Comparison of ENCODE assay signal across 17 cellular contexts in the genomic region with DNA sequence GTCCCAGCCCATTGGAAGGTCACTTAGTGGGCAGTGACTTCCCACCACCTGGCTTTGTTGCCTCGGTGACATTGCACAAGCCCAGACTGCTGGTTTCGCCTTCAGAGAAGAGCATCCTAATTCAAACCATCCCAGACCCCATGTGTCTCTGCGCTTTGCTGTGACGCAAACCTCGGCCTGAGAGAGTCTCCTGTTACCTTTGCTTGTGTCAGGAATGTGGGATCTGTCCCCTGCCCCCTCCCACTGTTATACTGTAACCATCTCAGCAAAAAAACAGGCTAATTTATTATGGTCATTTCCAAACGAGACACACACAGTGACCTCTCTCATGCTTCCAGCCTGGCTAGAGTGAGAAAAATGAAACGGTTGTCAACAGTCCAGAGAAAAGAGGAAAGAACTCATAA. TPM values are rescaled to one million over a fixed set of nuclear protein-coding genes. Genes with fewer than 3 reads are reported as not detected.
DNase-seq lines count a peak whose midpoint lies in the region; ATAC-seq and TF ChIP-seq lines count a peak whose summit lies in the region.
"Had no signal": no experiment of that assay in that cellular context is flagged by ENCODE, and none has a peak within 500 bp of the region (broad histone marks: within the 10 kb centered on the region; RNA-seq: fewer than 3 reads in every experiment).

No MANE protein-coding gene starts in this region.

- H3K4me1 ChIP-seq in esophagus muscularis mucosa, result peaks cover 12 to 46% (median 37%) of the 10 kb centered on the region in 4 donors
- H3K4me1 ChIP-seq in rectal smooth muscle tissue (ENCODE audit: control insufficient read depth, insufficient read depth, low read length), result peaks cover 27% of the 10 kb centered on the region
- no peaks in the 10 kb centered on the region for H3K4me1 ChIP-seq in ovary (ENCODE audit: insufficient read depth)
- H3K4me1 ChIP-seq: SJCRH30, testis had no signal

- TF ChIP-seq CTCF in AG09309 (IDR thresholded peaks at IDR 0.05; ENCODE audit: control insufficient read depth, insufficient read depth, low read depth, low read length, missing control alignments) (no peak), esophagus muscularis mucosa (IDR thresholded peaks at IDR 0.05) (no peak), ovary (IDR thresholded peaks at IDR 0.05) (no peak)

- intact Hi-C loops in esophagus muscularis mucosa (cut with DNase I) (no loop called here), ovary (cut with DNase I) (no loop called here)

- peak; percentile 37 for DNase-seq in AG09309 (ENCODE audit: low read depth)
- DNase-seq in MV-4-11 (lab: John Stamatoyannopoulos, UW), result peak; percentile 18
- no peak for DNase-seq in esophagus muscularis mucosa (ENCODE audit: extremely low spot score)
- DNase-seq in glomerular visceral epithelial cell (ENCODE audit: extremely low spot score), result no peak
- no peak for DNase-seq in ovary
- DNase-seq: CD8-positive, alpha-beta memory T cell; DND-41; esophagus squamous epithelium; lower lobe of right lung; SJCRH30; stimulated activated CD4-positive, alpha-beta T cell treated with anti-CD3 and anti-CD28 coated beads, Interleukin-4, amount 100 ng/mL, for 4 hours; testis had no signal

- H3K36me3 ChIP-seq in esophagus muscularis mucosa, result peaks cover 0 to 25% (median 11%) of the 10 kb centered on the region in 4 donors
- no peaks in the 10 kb centered on the region for H3K36me3 ChIP-seq in rectal smooth muscle tissue (ENCODE audit: control insufficient read depth, insufficient read depth, low read length)
- H3K36me3 ChIP-seq in ovary, result no peaks in the 10 kb centered on the region
- H3K36me3 ChIP-seq: lower lobe of right lung, SJCRH30 had no signal

- ATAC-seq in HG03095 (IDR thresholded peaks at IDR 0.05; ENCODE audit: unreplicated experiment) (no peak), HG02938 (IDR thresholded peaks at IDR 0.05; ENCODE audit: unreplicated experiment) (no peak)
- ATAC-seq: activated naive CD4-positive, alpha-beta T cell treated with anti-CD3 and anti-CD28 coated beads, Interleukin-2, amount 50 U/mL, for 72 hours; HCT116 had no signal

- H3K27ac ChIP-seq in esophagus muscularis mucosa (replicated peaks in 1 of 4), result peak overlapping the region; percentile 66 to 74 (median 70)
- H3K27ac ChIP-seq in rectal smooth muscle tissue (ENCODE audit: low read depth, low read length), result peak overlapping the region; percentile 10
- no peak overlapping the region for H3K27ac ChIP-seq in ovary
- H3K27ac ChIP-seq: SJCRH30, testis had no signal

- WGBS in esophagus muscularis mucosa, result 56% methylated on average over 6 of the region's 7 CpGs
- WGBS in ovary, 3 donors, result 59 to 73% (median 70%) methylated on average over 7 of the region's 7 CpGs

- TF ChIP-seq POLR2A in esophagus muscularis mucosa (IDR thresholded peaks at IDR 0.05; ENCODE audit: low read depth), result no peak
- TF ChIP-seq POLR2A in ovary (IDR thresholded peaks at IDR 0.05), result no peak

- no peak overlapping the region for H3K4me3 ChIP-seq in AG09309 (ENCODE audit: control insufficient read depth, low read depth, low read length)
- no peak overlapping the region for H3K4me3 ChIP-seq in esophagus muscularis mucosa
- H3K4me3 ChIP-seq in rectal smooth muscle tissue (ENCODE audit: low read length), result no peak overlapping the region
- no peak overlapping the region for H3K4me3 ChIP-seq in ovary
- H3K4me3 ChIP-seq: esophagus squamous epithelium, lower lobe of right lung, SJCRH30, testis had no signal

- H3K9me3 ChIP-seq in esophagus muscularis mucosa, result no peaks in the 10 kb centered on the region
- H3K9me3 ChIP-seq in ovary, result no peaks in the 10 kb centered on the region
- H3K9me3 ChIP-seq: esophagus squamous epithelium, lower lobe of right lung, SJCRH30, testis had no signal

- TF ChIP-seq EP300 in esophagus muscularis mucosa (IDR thresholded peaks at IDR 0.05) (no peak), ovary (IDR thresholded peaks at IDR 0.05) (no peak)

- no peak overlapping the region for H3K9ac ChIP-seq in rectal smooth muscle tissue (ENCODE audit: low read length)

- H3K27me3 ChIP-seq in esophagus muscularis mucosa (no peaks in the 10 kb centered on the region), rectal smooth muscle tissue (ENCODE audit: control insufficient read depth, insufficient read depth, low read length) (no peaks in the 10 kb centered on the region), ovary (no peaks in the 10 kb centered on the region)
- H3K27me3 ChIP-seq: esophagus squamous epithelium, testis had no signal

RNA-seq across cellular contexts. Expression of gene AQP1, which starts 25.0 kb away (rescaled TPM):
- 100 to 1,000 TPM; 362 to 578 (median 513) TPM for total RNA-seq in esophagus muscularis mucosa
- total RNA-seq in ovary, result 100 to 1,000 TPM in 1 of 7 donors, 10 to 100 TPM in 6; 10.2 to 114 (median 47.0) TPM
- polyA plus RNA-seq in ovary, result 100 to 1,000 TPM in 1 of 2 donors, 10 to 100 TPM in 1; 91.0 to 151 TPM
- polyA plus RNA-seq: CD8-positive, alpha-beta memory T cell had no signal

Comparison
In these comparisons a context has a peak if more than half of its experiments do, and no peak if none do; other contexts are left out.
1. DNase-seq: peak in AG09309 (single experiment) and MV-4-11 (single experiment); none in esophagus muscularis mucosa (single experiment), glomerular visceral epithelial cell (single experiment) and ovary (0 of 5).
2. H3K27ac ChIP-seq: peak in esophagus muscularis mucosa (4 of 4) and rectal smooth muscle tissue (single experiment); none in ovary (0 of 2).